Comparison of ENCODE assay signal across 1 cellular context in the genomic region with DNA sequence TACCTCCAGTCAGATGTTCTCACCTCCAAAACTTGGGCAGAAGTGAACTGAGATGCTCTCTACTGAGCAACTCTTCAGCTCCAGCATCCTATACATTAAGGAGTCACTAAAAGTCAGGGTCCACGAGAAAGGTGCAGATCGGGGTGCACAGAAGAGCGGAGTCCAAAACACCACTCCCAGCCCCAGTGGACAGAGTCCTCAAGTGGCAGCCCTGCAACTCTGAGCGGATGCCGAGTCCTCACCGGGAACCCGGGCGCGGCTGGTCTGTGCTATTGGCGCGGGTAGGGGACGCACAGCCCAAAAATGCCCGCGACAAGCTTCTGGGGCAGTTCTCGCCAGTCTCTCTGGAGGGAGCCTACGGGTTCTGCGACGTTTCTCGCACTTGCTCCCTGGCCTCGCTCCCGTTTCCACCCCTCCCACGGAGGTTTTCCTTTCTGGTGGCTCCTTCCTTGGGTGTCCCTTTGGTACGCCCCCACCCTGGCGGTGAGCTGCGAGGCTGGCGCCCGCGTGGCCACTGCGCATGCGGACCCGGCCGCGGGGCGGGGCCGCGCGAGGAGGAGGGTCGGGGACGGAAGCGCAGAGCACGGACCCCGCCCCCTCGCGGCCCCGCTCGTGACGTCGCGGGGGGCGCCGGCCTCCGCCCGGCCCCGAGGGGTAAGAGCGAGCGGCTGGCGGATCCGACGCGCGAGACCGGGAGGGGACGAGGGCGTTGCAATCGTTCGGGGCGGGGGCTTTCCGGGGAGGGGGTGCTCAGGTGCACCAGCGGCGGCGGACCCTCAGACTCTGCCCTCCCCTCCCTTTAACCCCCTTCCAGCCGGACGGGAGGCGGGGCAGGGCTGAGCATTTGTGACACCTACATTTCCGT.
TF ChIP-seq lines count a peak whose summit lies in the region.

Gene TMEM219 (plus strand): TSS at position 601 of the 865 bp plus-strand sequence. CDS start 1,065 bp downstream, outside the sequence.

TF ChIP-seq in HEK293, 187 proteins besides CTCF, POLR2A, EP300 and RAD21 (continued from another document):
- TF ChIP-seq ZNF518A (tag by site-specific recombination; conservative IDR thresholded peaks at IDR 0.05; ENCODE audit: low read depth) (no peak), ZFP37 (tag by site-specific recombination; IDR thresholded peaks at IDR 0.05) (no peak), ZNF398 (tag by site-specific recombination; IDR thresholded peaks at IDR 0.05) (peak; percentile 7), ZNF707 (tag by site-specific recombination; IDR thresholded peaks at IDR 0.05) (no peak), RBAK (tag by site-specific recombination; IDR thresholded peaks at IDR 0.05) (no peak), ZNF37A (tag by site-specific recombination; IDR thresholded peaks at IDR 0.05) (no peak), ZNF174 (tag by site-specific recombination; IDR thresholded peaks at IDR 0.05) (no peak), TSHZ1 (tag by site-specific recombination; IDR thresholded peaks at IDR 0.05; ENCODE audit: borderline replicate concordance) (no peak), ZNF423 (tag by site-specific recombination; IDR thresholded peaks at IDR 0.05) (no peak), ZNF701 (tag by site-specific recombination; IDR thresholded peaks at IDR 0.05) (no peak), KLF17 (tag by site-specific recombination; IDR thresholded peaks at IDR 0.05) (0 out of 2 replicates have a peak, but pooled peaks have one; percentile 37), ZNF555 (tag by site-specific recombination; conservative IDR thresholded peaks at IDR 0.05) (no peak), ZNF837 (tag by site-specific recombination; IDR thresholded peaks at IDR 0.05) (no peak), ZNF202 (tag by site-specific recombination; IDR thresholded peaks at IDR 0.05; ENCODE audit: borderline replicate concordance) (no peak), ZNF239 (tag by site-specific recombination; IDR thresholded peaks at IDR 0.05) (no peak), ZNF223 (tag by site-specific recombination; IDR thresholded peaks at IDR 0.05) (no peak), BCL11B (tag by site-specific recombination; IDR thresholded peaks at IDR 0.05; ENCODE audit: low read depth) (no peak)
- TF ChIP-seq, protein P1, sequence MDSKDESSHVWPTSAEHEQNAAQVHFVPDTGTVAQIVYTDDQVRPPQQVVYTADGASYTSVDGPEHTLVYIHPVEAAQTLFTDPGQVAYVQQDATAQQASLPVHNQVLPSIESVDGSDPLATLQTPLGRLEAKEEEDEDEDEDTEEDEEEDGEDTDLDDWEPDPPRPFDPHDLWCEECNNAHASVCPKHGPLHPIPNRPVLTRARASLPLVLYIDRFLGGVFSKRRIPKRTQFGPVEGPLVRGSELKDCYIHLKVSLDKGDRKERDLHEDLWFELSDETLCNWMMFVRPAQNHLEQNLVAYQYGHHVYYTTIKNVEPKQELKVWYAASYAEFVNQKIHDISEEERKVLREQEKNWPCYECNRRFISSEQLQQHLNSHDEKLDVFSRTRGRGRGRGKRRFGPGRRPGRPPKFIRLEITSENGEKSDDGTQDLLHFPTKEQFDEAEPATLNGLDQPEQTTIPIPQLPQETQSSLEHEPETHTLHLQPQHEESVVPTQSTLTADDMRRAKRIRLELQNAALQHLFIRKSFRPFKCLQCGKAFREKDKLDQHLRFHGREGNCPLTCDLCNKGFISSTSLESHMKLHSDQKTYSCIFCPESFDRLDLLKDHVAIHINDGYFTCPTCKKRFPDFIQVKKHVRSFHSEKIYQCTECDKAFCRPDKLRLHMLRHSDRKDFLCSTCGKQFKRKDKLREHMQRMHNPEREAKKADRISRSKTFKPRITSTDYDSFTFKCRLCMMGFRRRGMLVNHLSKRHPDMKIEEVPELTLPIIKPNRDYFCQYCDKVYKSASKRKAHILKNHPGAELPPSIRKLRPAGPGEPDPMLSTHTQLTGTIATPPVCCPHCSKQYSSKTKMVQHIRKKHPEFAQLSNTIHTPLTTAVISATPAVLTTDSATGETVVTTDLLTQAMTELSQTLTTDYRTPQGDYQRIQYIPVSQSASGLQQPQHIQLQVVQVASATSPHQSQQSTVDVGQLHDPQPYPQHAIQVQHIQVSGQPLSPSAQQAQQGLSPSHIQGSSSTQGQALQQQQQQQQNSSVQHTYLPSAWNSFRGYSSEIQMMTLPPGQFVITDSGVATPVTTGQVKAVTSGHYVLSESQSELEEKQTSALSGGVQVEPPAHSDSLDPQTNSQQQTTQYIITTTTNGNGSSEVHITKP (tag by site-specific recombination; IDR thresholded peaks at IDR 0.05): peak; percentile 100
- TF ChIP-seq, protein P2, sequence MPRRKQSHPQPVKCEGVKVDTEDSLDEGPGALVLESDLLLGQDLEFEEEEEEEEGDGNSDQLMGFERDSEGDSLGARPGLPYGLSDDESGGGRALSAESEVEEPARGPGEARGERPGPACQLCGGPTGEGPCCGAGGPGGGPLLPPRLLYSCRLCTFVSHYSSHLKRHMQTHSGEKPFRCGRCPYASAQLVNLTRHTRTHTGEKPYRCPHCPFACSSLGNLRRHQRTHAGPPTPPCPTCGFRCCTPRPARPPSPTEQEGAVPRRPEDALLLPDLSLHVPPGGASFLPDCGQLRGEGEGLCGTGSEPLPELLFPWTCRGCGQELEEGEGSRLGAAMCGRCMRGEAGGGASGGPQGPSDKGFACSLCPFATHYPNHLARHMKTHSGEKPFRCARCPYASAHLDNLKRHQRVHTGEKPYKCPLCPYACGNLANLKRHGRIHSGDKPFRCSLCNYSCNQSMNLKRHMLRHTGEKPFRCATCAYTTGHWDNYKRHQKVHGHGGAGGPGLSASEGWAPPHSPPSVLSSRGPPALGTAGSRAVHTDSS (tag by site-specific recombination; IDR thresholded peaks at IDR 0.05): no peak
TF ChIP-seq in HEK293: peak in this region for 50.
